In the genomic region with DNA sequence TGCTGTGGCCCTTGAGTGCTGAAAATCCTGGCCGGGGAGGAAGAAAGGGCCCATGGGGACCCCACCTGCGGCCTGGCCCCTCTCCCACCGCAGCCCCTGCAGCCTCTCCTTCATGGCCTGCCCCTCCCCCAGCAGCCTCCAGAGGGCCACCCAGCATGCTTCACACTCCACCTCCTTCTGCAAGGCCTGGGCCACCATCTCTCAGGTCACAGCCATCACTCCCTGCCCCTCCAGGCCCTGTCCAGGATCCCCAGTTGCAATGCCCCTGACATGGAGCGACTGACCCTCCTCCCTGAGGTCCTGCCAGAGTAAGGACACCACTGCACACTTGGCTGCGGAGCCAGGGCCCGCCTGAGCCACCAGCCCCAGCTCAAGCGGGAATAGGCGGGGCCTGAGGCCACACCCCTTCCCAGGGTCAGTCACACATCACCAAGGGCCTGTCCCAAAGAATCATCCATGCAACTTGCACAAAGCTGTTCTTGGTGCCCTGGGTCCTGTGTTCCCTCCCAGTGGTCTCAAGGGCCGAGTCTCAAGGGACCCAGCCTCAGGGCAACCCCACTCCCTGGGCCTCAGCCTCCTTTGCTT, we compare ENCODE assay signal across 25 cellular contexts. TPM values are rescaled to one million over a fixed set of nuclear protein-coding genes. Genes with fewer than 3 reads are reported as not detected.
"Had no signal": no experiment of that assay in that cellular context is flagged by ENCODE, and none has a peak within 500 bp of the region (broad histone marks: within the 10 kb centered on the region; RNA-seq: fewer than 3 reads in every experiment).

No MANE protein-coding gene starts in this region.

- DNase-seq: activated CD4-positive, alpha-beta T cell treated with anti-CD3 and anti-CD28 coated beads, Interleukin-2, amount 10 ng/mL, durations not matched to agents 24 days and 14 days; activated CD8-positive, alpha-beta T cell treated with anti-CD3 and anti-CD28 coated beads, Interleukin-2, amount 10 ng/mL, durations not matched to agents 7 days and 5 days; activated naive CD4-positive, alpha-beta T cell treated with anti-CD3 and anti-CD28 coated beads for 36 hours; activated naive CD8-positive, alpha-beta T cell treated with anti-CD3 and anti-CD28 coated beads, Interleukin-2, amount 50 U/mL, for 24 hours; activated T-cell treated with anti-CD3 and anti-CD28 coated beads, Interleukin-2, amount 50 U/mL, for 24 hours; anterior cingulate cortex; dorsolateral prefrontal cortex; erythroblast; foreskin melanocyte; hypothalamus; kidney glomerular epithelial cell; mesenchymal stem cell; naive thymus-derived CD4-positive, alpha-beta T cell; pancreas; stimulated activated CD4-positive, alpha-beta T cell treated with anti-CD3 and anti-CD28 coated beads, Interleukin-4, amount 100 ng/mL, for 1 hour; stomach; trophoblast cell had no signal

- H3K4me1 ChIP-seq: pancreas, stomach, vagina had no signal

- H3K27me3 ChIP-seq: neutrophil, vagina had no signal

- H3K27ac Mint-ChIP-seq: activated CD4-positive, alpha-beta T cell treated with anti-CD3 and anti-CD28 coated beads, Interleukin-2, amount 10 ng/mL, durations not matched to agents 24 days and 14 days; activated CD8-positive, alpha-beta T cell treated with anti-CD3 and anti-CD28 coated beads, Interleukin-2, amount 10 ng/mL, durations not matched to agents 7 days and 5 days; activated naive CD4-positive, alpha-beta T cell treated with anti-CD3 and anti-CD28 coated beads for 36 hours; activated naive CD8-positive, alpha-beta T cell treated with anti-CD3 and anti-CD28 coated beads, Interleukin-2, amount 50 U/mL, for 24 hours; activated T-cell treated with anti-CD3 and anti-CD28 coated beads, Interleukin-2, amount 50 U/mL, for 24 hours; naive thymus-derived CD4-positive, alpha-beta T cell had no signal

- H3K4me3 ChIP-seq: dorsolateral prefrontal cortex, pancreas, smooth muscle cell, stomach, vagina had no signal

- H3K27ac ChIP-seq: dorsolateral prefrontal cortex, neutrophil, pancreas, stomach, vagina had no signal

- ATAC-seq: activated CD8-positive, alpha-beta T cell treated with anti-CD3 and anti-CD28 coated beads, Interleukin-2, amount 10 ng/mL, durations not matched to agents 7 days and 5 days; activated naive CD8-positive, alpha-beta T cell treated with anti-CD3 and anti-CD28 coated beads, Interleukin-2, amount 50 U/mL, for 24 hours; naive thymus-derived CD4-positive, alpha-beta T cell; pancreas; sciatic nerve had no signal

- H3K9me3 Mint-ChIP-seq: activated CD4-positive, alpha-beta T cell treated with anti-CD3 and anti-CD28 coated beads, Interleukin-2, amount 10 ng/mL, durations not matched to agents 24 days and 14 days; activated naive CD4-positive, alpha-beta T cell treated with anti-CD3 and anti-CD28 coated beads for 36 hours; activated naive CD8-positive, alpha-beta T cell treated with anti-CD3 and anti-CD28 coated beads, Interleukin-2, amount 50 U/mL, for 24 hours; activated T-cell treated with anti-CD3 and anti-CD28 coated beads, Interleukin-2, amount 50 U/mL, for 24 hours; naive thymus-derived CD4-positive, alpha-beta T cell had no signal

- FAIRE-seq: colon, pancreas had no signal

- H3K9me3 ChIP-seq: neutrophil, pancreas, stomach, vagina had no signal

- H3K4me1 Mint-ChIP-seq: activated CD4-positive, alpha-beta T cell treated with anti-CD3 and anti-CD28 coated beads, Interleukin-2, amount 10 ng/mL, durations not matched to agents 24 days and 14 days; brain had no signal

- H3K4me3 Mint-ChIP-seq: activated CD4-positive, alpha-beta T cell treated with anti-CD3 and anti-CD28 coated beads, Interleukin-2, amount 10 ng/mL, durations not matched to agents 24 days and 14 days; activated CD8-positive, alpha-beta T cell treated with anti-CD3 and anti-CD28 coated beads, Interleukin-2, amount 10 ng/mL, durations not matched to agents 7 days and 5 days; activated naive CD4-positive, alpha-beta T cell treated with anti-CD3 and anti-CD28 coated beads for 36 hours; activated naive CD8-positive, alpha-beta T cell treated with anti-CD3 and anti-CD28 coated beads, Interleukin-2, amount 50 U/mL, for 24 hours; activated T-cell treated with anti-CD3 and anti-CD28 coated beads, Interleukin-2, amount 50 U/mL, for 24 hours; brain; naive thymus-derived CD4-positive, alpha-beta T cell had no signal

- H3K27me3 Mint-ChIP-seq: activated CD4-positive, alpha-beta T cell treated with anti-CD3 and anti-CD28 coated beads, Interleukin-2, amount 10 ng/mL, durations not matched to agents 24 days and 14 days; activated naive CD8-positive, alpha-beta T cell treated with anti-CD3 and anti-CD28 coated beads, Interleukin-2, amount 50 U/mL, for 24 hours; brain had no signal

- H3K36me3 Mint-ChIP-seq: brain; naive thymus-derived CD4-positive, alpha-beta T cell had no signal

- H3K4me2 ChIP-seq: smooth muscle cell had no signal

- H3K36me3 ChIP-seq: neutrophil, pancreas, stomach, vagina had no signal

RNA-seq across cellular contexts. Expression of a gene that starts 48.6 kb away (rescaled TPM):
- total RNA-seq: activated CD4-positive, alpha-beta T cell treated with anti-CD3 and anti-CD28 coated beads, Interleukin-2, amount 10 ng/mL, durations not matched to agents 24 days and 14 days; activated CD8-positive, alpha-beta T cell treated with anti-CD3 and anti-CD28 coated beads, Interleukin-2, amount 10 ng/mL, durations not matched to agents 7 days and 5 days; activated naive CD4-positive, alpha-beta T cell treated with anti-CD3 and anti-CD28 coated beads for 36 hours; mucosa of gallbladder; naive thymus-derived CD4-positive, alpha-beta T cell; pulmonary artery endothelial cell had no signal
- polyA plus RNA-seq: naive thymus-derived CD4-positive, alpha-beta T cell had no signal
